Comparison of ENCODE assay signal across 1 cellular context in the genomic region with DNA sequence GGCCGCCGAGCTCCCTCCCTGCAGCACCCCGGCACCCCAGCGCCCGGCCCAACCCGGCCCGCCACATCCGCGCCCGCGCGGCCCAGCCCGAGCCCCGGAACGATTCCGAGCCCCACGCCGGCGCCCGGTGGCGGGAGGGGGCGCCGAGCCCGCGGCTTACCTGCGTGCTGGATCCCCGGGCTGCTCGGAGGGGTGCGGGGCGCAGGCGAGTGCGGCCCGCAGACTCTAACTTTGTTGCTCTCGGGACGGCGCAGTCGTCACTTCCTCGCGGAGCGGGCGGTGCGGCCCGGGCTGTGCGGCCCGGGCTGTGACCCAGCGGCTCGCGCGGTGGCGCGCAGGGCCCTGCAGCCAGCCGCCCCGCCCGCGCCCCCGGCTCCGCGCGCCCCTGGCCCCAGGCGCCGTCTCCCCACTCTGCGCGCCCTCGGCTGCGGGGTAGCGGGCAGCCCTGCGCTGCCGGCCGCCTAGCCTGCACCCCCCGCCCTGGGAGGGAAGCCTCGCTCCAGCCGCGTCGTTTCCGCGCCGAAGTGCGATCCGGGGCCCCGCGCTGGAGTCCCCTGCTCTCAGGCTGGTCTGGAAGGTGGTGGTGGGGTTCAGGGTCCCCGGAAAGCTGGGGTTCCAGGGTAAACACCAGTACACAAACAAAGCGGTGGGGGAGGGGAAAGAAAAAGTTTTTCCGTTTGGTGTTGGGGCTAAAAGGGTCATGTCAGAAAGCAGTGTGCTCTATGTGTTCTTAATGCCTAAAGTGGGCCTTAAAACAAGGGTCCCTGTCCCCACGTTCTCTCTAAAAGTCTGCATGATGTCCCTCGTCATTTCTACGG.
TF ChIP-seq lines count a peak whose summit lies in the region.

No MANE protein-coding gene starts in this region.

TF ChIP-seq in HEK293, 187 proteins besides CTCF, POLR2A, EP300 and RAD21 (continued from another document):
- no peak for TF ChIP-seq ZNF660 (tag by site-specific recombination; IDR thresholded peaks at IDR 0.05)
- TF ChIP-seq, protein P1, sequence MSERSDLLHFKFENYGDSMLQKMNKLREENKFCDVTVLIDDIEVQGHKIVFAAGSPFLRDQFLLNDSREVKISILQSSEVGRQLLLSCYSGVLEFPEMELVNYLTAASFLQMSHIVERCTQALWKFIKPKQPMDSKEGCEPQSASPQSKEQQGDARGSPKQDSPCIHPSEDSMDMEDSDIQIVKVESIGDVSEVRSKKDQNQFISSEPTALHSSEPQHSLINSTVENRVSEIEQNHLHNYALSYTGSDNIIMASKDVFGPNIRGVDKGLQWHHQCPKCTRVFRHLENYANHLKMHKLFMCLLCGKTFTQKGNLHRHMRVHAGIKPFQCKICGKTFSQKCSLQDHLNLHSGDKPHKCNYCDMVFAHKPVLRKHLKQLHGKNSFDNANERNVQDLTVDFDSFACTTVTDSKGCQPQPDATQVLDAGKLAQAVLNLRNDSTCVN (tag by site-specific recombination; optimal IDR thresholded peaks at IDR 0.05): peak; percentile 57
- no peak for TF ChIP-seq KLF7 (tag by site-specific recombination; IDR thresholded peaks at IDR 0.05; ENCODE audit: borderline replicate concordance)
- peak; percentile 88 for TF ChIP-seq ZBTB20 (tag by site-specific recombination; IDR thresholded peaks at IDR 0.05)
- no peak for TF ChIP-seq ZNF121 (tag by site-specific recombination; IDR thresholded peaks at IDR 0.05)
- TF ChIP-seq ZXDB (tag by site-specific recombination; IDR thresholded peaks at IDR 0.05): 0 out of 2 replicates have a peak, but pooled peaks have one; percentile 24
- no peak for TF ChIP-seq ZNF132 (tag by site-specific recombination; IDR thresholded peaks at IDR 0.05; ENCODE audit: borderline replicate concordance)
